Comparison of ENCODE assay signal across 1 cellular context in the genomic region with DNA sequence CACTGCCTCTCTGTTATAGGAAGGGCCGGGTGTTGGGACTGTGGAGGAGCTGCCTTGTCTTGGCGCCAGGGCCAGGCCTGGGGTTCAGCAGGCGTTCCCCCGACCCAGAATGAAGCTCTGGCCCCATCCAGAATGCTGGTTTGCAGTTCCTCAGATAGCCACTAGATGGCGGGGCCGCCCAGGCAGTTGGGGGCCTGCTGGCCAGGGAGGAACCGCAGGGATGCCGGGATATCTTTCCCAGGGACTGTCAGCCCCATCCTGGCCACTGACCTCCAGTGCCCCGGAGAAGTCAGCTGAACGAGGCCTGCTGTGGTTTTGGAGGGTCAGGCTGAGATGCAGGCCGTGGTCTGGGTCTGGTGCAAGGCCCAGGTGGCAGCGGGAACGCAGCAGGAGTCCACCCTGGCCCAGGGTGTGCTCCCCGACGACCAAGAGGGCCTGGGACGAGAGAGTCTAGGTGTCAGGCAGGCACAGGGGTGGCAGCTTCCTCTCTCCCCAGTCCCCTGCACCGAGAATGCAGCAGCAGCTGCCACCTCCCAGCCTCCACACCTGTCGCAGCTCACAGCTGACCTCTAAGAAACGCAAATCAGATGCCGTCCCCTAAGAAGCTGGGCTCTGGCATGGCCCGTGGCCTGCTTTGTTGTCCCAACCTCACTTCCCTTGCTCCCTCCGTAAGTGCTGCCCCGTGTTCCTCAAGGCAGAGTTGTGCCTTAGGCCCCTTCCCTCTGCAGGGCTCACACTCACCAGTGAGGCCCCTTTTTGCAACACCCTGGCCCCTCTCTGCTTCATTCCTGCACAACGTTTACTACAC.
TF ChIP-seq lines count a peak whose summit lies in the region.

No MANE protein-coding gene starts in this region.

TF ChIP-seq in HepG2, 621 proteins besides CTCF, POLR2A, EP300 and RAD21 (continued from another document and continues in another):
- TF ChIP-seq, protein P1, sequence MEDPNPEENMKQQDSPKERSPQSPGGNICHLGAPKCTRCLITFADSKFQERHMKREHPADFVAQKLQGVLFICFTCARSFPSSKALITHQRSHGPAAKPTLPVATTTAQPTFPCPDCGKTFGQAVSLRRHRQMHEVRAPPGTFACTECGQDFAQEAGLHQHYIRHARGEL (CRISPR knock-in tag; IDR thresholded peaks at IDR 0.05) = peak; percentile 90; the same call in 1 of the 2 replicates
- TF ChIP-seq BRCA1 (CRISPR knock-in tag; IDR thresholded peaks at IDR 0.05) (peak; percentile 93; the same call in 1 of the 2 replicates), ZNF558 (CRISPR knock-in tag; IDR thresholded peaks at IDR 0.05; ENCODE audit: borderline replicate concordance) (0 out of 2 replicates have a peak, but pooled peaks have one; percentile 7), ZNF33B (CRISPR knock-in tag; IDR thresholded peaks at IDR 0.05) (peak; percentile 97), KLF12 (CRISPR knock-in tag; IDR thresholded peaks at IDR 0.05; ENCODE audit: borderline replicate concordance) (peak; percentile 77; the same call in 1 of the 2 replicates), FOXC1 (CRISPR knock-in tag; IDR thresholded peaks at IDR 0.05; ENCODE audit: borderline replicate concordance) (peak; percentile 35; the same call in 1 of the 2 replicates), PHF8 (CRISPR knock-in tag; IDR thresholded peaks at IDR 0.05) (peak; percentile 91), GTF3A (CRISPR knock-in tag; conservative IDR thresholded peaks at IDR 0.05) (peak; percentile 88), FOXK1 (CRISPR knock-in tag; IDR thresholded peaks at IDR 0.05; ENCODE audit: borderline replicate concordance, low read depth) (peak; percentile 19; the same call in 1 of the 2 replicates), ZFP82 (CRISPR knock-in tag; IDR thresholded peaks at IDR 0.05; ENCODE audit: borderline replicate concordance) (no peak), ZNF230 (CRISPR knock-in tag; IDR thresholded peaks at IDR 0.05) (peak; percentile 51; the same call in 1 of the 2 replicates), CBFB (CRISPR knock-in tag; IDR thresholded peaks at IDR 0.05) (peak; percentile 94), ZBTB42 (CRISPR knock-in tag; IDR thresholded peaks at IDR 0.05) (peak; percentile 67; the same call in 1 of the 2 replicates), FOXP1 (IDR thresholded peaks at IDR 0.05) (no peak), FOXP1 (CRISPR knock-in tag; IDR thresholded peaks at IDR 0.05) (no peak), PPARG (CRISPR knock-in tag; conservative IDR thresholded peaks at IDR 0.05) (peak; percentile 37; the same call in 1 of the 2 replicates), POLR2AphosphoS5 (IDR thresholded peaks at IDR 0.05; ENCODE audit: low read depth, low read length) (no peak; the same call in 1 of the 2 replicates), TEAD2 (CRISPR knock-in tag; IDR thresholded peaks at IDR 0.05) (no peak; the same call in 1 of the 2 replicates), ZMYM3 (CRISPR knock-in tag; IDR thresholded peaks at IDR 0.05) (no peak), ZNF550 (CRISPR knock-in tag; IDR thresholded peaks at IDR 0.05; ENCODE audit: borderline replicate concordance) (no peak), ZNF776 (CRISPR knock-in tag; IDR thresholded peaks at IDR 0.05) (peak; percentile 65), SP4 (CRISPR knock-in tag; IDR thresholded peaks at IDR 0.05) (peak; percentile 64; the same call in 1 of the 2 replicates), HOXD1 (CRISPR knock-in tag; IDR thresholded peaks at IDR 0.05) (peak; percentile 44; the same call in 1 of the 2 replicates), KAT2B (IDR thresholded peaks at IDR 0.05; ENCODE audit: borderline replicate concordance, low read depth, low read length) (no peak), RFXAP (CRISPR knock-in tag; IDR thresholded peaks at IDR 0.05; ENCODE audit: borderline replicate concordance) (peak; percentile 93), ZNF274 (CRISPR knock-in tag; IDR thresholded peaks at IDR 0.05) (peak; percentile 73; the same call in 1 of the 2 replicates), ATF7 (IDR thresholded peaks at IDR 0.05) (no peak), ATF7 (CRISPR knock-in tag; IDR thresholded peaks at IDR 0.05) (no peak), BHLHE40 (IDR thresholded peaks at IDR 0.05; ENCODE audit: low read length) (peak; percentile 56), FOXJ3 (CRISPR knock-in tag; IDR thresholded peaks at IDR 0.05; ENCODE audit: borderline replicate concordance) (peak; percentile 68; the same call in 1 of the 2 replicates), SAFB2 (CRISPR knock-in tag; IDR thresholded peaks at IDR 0.05; ENCODE audit: borderline replicate concordance, low read depth) (peak; percentile 90), SIX1 (CRISPR knock-in tag; IDR thresholded peaks at IDR 0.05; ENCODE audit: borderline replicate concordance) (no peak; the same call in 1 of the 2 replicates), SRY (CRISPR knock-in tag; IDR thresholded peaks at IDR 0.05) (peak; percentile 53; the same call in 1 of the 2 replicates), ZNF296 (CRISPR knock-in tag; conservative IDR thresholded peaks at IDR 0.05) (peak; percentile 59), ARNT2 (CRISPR knock-in tag; IDR thresholded peaks at IDR 0.05; ENCODE audit: low read depth) (peak; percentile 80), LCORL (IDR thresholded peaks at IDR 0.05) (no peak), LCORL (CRISPR knock-in tag; IDR thresholded peaks at IDR 0.05) (peak; percentile 83; the same call in 1 of the 2 replicates), ZBTB7B (CRISPR knock-in tag; IDR thresholded peaks at IDR 0.05) (peak; percentile 81; the same call in 1 of the 2 replicates), NFE2 (CRISPR knock-in tag; IDR thresholded peaks at IDR 0.05) (peak; percentile 23; the same call in 1 of the 2 replicates), MED13 (CRISPR knock-in tag; IDR thresholded peaks at IDR 0.05) (peak; percentile 71; the same call in 1 of the 2 replicates)
- TF ChIP-seq, protein P2, sequence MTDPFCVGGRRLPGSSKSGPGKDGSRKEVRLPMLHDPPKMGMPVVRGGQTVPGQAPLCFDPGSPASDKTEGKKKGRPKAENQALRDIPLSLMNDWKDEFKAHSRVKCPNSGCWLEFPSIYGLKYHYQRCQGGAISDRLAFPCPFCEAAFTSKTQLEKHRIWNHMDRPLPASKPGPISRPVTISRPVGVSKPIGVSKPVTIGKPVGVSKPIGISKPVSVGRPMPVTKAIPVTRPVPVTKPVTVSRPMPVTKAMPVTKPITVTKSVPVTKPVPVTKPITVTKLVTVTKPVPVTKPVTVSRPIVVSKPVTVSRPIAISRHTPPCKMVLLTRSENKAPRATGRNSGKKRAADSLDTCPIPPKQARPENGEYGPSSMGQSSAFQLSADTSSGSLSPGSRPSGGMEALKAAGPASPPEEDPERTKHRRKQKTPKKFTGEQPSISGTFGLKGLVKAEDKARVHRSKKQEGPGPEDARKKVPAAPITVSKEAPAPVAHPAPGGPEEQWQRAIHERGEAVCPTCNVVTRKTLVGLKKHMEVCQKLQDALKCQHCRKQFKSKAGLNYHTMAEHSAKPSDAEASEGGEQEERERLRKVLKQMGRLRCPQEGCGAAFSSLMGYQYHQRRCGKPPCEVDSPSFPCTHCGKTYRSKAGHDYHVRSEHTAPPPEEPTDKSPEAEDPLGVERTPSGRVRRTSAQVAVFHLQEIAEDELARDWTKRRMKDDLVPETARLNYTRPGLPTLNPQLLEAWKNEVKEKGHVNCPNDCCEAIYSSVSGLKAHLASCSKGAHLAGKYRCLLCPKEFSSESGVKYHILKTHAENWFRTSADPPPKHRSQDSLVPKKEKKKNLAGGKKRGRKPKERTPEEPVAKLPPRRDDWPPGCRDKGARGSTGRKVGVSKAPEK (CRISPR knock-in tag; IDR thresholded peaks at IDR 0.05; ENCODE audit: borderline replicate concordance) = no peak
- TF ChIP-seq, protein P3, sequence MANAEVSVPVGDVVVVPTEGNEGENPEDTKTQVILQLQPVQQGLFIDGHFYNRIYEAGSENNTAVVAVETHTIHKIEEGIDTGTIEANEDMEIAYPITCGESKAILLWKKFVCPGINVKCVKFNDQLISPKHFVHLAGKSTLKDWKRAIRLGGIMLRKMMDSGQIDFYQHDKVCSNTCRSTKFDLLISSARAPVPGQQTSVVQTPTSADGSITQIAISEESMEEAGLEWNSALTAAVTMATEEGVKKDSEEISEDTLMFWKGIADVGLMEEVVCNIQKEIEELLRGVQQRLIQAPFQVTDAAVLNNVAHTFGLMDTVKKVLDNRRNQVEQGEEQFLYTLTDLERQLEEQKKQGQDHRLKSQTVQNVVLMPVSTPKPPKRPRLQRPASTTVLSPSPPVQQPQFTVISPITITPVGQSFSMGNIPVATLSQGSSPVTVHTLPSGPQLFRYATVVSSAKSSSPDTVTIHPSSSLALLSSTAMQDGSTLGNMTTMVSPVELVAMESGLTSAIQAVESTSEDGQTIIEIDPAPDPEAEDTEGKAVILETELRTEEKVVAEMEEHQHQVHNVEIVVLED (CRISPR knock-in tag; IDR thresholded peaks at IDR 0.05; ENCODE audit: borderline replicate concordance) = no peak; the same call in 1 of the 2 replicates
- TF ChIP-seq, protein P4, sequence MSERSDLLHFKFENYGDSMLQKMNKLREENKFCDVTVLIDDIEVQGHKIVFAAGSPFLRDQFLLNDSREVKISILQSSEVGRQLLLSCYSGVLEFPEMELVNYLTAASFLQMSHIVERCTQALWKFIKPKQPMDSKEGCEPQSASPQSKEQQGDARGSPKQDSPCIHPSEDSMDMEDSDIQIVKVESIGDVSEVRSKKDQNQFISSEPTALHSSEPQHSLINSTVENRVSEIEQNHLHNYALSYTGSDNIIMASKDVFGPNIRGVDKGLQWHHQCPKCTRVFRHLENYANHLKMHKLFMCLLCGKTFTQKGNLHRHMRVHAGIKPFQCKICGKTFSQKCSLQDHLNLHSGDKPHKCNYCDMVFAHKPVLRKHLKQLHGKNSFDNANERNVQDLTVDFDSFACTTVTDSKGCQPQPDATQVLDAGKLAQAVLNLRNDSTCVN (CRISPR knock-in tag; IDR thresholded peaks at IDR 0.05; ENCODE audit: borderline replicate concordance) = peak; percentile 89
- TF ChIP-seq, protein P5, sequence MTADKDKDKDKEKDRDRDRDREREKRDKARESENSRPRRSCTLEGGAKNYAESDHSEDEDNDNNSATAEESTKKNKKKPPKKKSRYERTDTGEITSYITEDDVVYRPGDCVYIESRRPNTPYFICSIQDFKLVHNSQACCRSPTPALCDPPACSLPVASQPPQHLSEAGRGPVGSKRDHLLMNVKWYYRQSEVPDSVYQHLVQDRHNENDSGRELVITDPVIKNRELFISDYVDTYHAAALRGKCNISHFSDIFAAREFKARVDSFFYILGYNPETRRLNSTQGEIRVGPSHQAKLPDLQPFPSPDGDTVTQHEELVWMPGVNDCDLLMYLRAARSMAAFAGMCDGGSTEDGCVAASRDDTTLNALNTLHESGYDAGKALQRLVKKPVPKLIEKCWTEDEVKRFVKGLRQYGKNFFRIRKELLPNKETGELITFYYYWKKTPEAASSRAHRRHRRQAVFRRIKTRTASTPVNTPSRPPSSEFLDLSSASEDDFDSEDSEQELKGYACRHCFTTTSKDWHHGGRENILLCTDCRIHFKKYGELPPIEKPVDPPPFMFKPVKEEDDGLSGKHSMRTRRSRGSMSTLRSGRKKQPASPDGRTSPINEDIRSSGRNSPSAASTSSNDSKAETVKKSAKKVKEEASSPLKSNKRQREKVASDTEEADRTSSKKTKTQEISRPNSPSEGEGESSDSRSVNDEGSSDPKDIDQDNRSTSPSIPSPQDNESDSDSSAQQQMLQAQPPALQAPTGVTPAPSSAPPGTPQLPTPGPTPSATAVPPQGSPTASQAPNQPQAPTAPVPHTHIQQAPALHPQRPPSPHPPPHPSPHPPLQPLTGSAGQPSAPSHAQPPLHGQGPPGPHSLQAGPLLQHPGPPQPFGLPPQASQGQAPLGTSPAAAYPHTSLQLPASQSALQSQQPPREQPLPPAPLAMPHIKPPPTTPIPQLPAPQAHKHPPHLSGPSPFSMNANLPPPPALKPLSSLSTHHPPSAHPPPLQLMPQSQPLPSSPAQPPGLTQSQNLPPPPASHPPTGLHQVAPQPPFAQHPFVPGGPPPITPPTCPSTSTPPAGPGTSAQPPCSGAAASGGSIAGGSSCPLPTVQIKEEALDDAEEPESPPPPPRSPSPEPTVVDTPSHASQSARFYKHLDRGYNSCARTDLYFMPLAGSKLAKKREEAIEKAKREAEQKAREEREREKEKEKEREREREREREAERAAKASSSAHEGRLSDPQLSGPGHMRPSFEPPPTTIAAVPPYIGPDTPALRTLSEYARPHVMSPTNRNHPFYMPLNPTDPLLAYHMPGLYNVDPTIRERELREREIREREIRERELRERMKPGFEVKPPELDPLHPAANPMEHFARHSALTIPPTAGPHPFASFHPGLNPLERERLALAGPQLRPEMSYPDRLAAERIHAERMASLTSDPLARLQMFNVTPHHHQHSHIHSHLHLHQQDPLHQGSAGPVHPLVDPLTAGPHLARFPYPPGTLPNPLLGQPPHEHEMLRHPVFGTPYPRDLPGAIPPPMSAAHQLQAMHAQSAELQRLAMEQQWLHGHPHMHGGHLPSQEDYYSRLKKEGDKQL (CRISPR knock-in tag; IDR thresholded peaks at IDR 0.05; ENCODE audit: low read depth) = 0 out of 2 replicates have a peak, but pooled peaks have one; percentile 31
- TF ChIP-seq, protein P6, sequence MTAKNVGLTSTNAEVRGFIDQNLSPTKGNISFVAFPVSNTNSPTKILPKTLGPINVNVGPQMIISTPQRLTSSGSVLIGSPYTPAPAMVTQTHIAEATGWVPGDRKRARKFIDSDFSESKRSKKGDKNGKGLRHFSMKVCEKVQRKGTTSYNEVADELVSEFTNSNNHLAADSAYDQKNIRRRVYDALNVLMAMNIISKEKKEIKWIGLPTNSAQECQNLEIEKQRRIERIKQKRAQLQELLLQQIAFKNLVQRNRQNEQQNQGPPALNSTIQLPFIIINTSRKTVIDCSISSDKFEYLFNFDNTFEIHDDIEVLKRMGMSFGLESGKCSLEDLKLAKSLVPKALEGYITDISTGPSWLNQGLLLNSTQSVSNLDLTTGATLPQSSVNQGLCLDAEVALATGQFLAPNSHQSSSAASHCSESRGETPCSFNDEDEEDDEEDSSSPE (CRISPR knock-in tag; IDR thresholded peaks at IDR 0.05) = peak; percentile 75
- TF ChIP-seq, protein P7, sequence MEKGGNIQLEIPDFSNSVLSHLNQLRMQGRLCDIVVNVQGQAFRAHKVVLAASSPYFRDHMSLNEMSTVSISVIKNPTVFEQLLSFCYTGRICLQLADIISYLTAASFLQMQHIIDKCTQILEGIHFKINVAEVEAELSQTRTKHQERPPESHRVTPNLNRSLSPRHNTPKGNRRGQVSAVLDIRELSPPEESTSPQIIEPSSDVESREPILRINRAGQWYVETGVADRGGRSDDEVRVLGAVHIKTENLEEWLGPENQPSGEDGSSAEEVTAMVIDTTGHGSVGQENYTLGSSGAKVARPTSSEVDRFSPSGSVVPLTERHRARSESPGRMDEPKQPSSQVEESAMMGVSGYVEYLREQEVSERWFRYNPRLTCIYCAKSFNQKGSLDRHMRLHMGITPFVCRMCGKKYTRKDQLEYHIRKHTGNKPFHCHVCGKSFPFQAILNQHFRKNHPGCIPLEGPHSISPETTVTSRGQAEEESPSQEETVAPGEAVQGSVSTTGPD (CRISPR knock-in tag; IDR thresholded peaks at IDR 0.05) = no peak
- TF ChIP-seq, protein P8, sequence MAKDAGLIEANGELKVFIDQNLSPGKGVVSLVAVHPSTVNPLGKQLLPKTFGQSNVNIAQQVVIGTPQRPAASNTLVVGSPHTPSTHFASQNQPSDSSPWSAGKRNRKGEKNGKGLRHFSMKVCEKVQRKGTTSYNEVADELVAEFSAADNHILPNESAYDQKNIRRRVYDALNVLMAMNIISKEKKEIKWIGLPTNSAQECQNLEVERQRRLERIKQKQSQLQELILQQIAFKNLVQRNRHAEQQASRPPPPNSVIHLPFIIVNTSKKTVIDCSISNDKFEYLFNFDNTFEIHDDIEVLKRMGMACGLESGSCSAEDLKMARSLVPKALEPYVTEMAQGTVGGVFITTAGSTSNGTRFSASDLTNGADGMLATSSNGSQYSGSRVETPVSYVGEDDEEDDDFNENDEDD (CRISPR knock-in tag; IDR thresholded peaks at IDR 0.05; ENCODE audit: borderline replicate concordance) = peak; percentile 48; the same call in 1 of the 2 replicates
